15 cellular contexts compared by ENCODE assay signal in the genomic region with DNA sequence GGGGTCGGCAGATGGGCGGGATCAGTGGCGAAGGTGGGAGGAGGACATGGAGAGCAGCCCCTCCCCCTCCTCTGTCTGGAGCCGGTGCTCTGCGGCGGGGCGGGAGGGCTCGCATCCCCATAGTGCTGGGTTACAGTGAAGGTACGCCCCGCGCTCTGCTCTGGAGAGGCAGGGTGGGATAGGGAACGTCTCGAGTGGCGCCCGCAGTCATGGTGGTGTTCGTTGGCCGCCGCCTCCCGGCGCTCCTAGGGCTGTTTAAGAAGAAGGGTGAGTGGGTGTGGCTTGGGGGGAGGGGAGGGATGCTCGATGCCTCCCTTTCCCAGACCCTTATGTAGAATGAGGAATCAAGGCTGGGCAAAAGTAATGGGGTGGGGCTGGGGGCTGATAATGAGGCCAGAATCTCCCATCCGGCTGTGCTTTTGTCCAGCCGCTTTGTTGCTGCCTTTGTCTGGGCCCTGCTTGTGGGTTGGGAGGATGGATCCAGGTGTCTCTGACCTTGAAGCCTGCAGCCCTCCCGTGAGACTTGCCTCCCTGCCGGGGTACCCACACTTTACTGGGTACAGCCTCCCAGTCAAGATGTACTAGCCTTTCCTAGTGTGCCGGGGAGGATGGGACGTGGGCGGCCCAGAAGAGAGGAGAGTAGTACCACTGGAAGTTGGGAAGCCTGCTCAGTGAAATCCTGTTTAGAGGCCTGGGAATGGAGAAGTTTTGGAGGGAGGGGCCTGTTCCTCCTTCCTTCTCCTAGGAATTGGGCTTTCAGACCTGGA. TPM values are rescaled to one million over a fixed set of nuclear protein-coding genes. Genes with fewer than 3 reads are reported as not detected.
DNase-seq lines count a peak whose midpoint lies in the region; ATAC-seq, FAIRE-seq and TF ChIP-seq lines count a peak whose summit lies in the region.
"Had no signal": no experiment of that assay in that cellular context is flagged by ENCODE, and none has a peak within 500 bp of the region (broad histone marks: within the 10 kb centered on the region; RNA-seq: fewer than 3 reads in every experiment).

No MANE protein-coding gene starts in this region.

- peaks cover 18% of the 10 kb centered on the region for H3K79me1 ChIP-seq in H1 (ENCODE audit: low read depth, low read length)

- H3K79me2 ChIP-seq in H1 (ENCODE audit: control insufficient read depth in 1 of 2, insufficient read depth in 2 of 2, low read length in 2 of 2): peaks cover 5 to 59% of the 10 kb centered on the region in 2 experiments

- TF ChIP-seq CTCF in H1 (IDR thresholded peaks at IDR 0.05; ENCODE audit: control extremely low read depth in 1 of 3, insufficient read depth in 1 of 3, low read depth in 1 of 3, low read length in 3 of 3) (no peak), nephron progenitor cell (IDR thresholded peaks at IDR 0.05) (no peak), Calu3 (IDR thresholded peaks at IDR 0.05; ENCODE audit: unreplicated experiment) (no peak)

- H3K36me3 ChIP-seq in BLaER1: no peaks in the 10 kb centered on the region
- peaks cover 27% of the 10 kb centered on the region for H3K36me3 ChIP-seq in HUES64 (ENCODE audit: insufficient read depth, low read length)
- peaks cover 7 to 32% (median 18%) of the 10 kb centered on the region in 4 experiments; a peak in 7 of 8 replicates for H3K36me3 ChIP-seq in H1 (ENCODE audit: control insufficient read depth in 2 of 4, insufficient read depth in 4 of 4, low read length in 3 of 4)

- ATAC-seq in HG03565 (IDR thresholded peaks at IDR 0.05; ENCODE audit: unreplicated experiment): no peak
- ATAC-seq: stimulated activated effector memory CD8-positive, alpha-beta T cell treated with anti-CD3 and anti-CD28 coated beads, Interleukin-12 subunit alpha, Interleukin-12 subunit beta, amount 100 ng/mL, for 72 hours; T-helper 17 cell had no signal

- H3K9me3 ChIP-seq in BLaER1 (no peaks in the 10 kb centered on the region), HUES64 (ENCODE audit: insufficient read depth, low read depth, low read length) (no peaks in the 10 kb centered on the region), H1 (ENCODE audit: insufficient read depth in 2 of 2, low read depth in 1 of 2, low read length in 1 of 2) (no peaks in the 10 kb centered on the region)

- H3K18ac ChIP-seq in H1 (ENCODE audit: extremely low read depth, low read length): peak overlapping the region; percentile 91

- H2BK20ac ChIP-seq in H1 (ENCODE audit: low read length): no peak overlapping the region

- 9% methylated on average over 28 of the region's 28 CpGs for WGBS in HUES64
- whole genome bisulfite sequencing in H1 (ENCODE audit: extremely low coverage in 1 of 2, insufficient coverage in 1 of 2, insufficient read length in 1 of 2, insufficient replicate concordance in 2 of 2, low coverage in 1 of 2, low lambda C conversion rate in 2 of 2, missing lambda C conversion rate in 1 of 2), 2 experiments: 3% methylated on average over 24 of the region's 28 CpGs; no CpG with 5 or more reads in 1 of the 2 experiments

- H3K4ac ChIP-seq in H1 (replicated peaks; ENCODE audit: insufficient read length, low read depth, low read length): no peak overlapping the region

- H2AFZ ChIP-seq in H1 (ENCODE audit: low read length): no peak overlapping the region

- peak overlapping the region; percentile 95 for H2BK5ac ChIP-seq in H1 (ENCODE audit: low read depth, low read length)

- 0 out of 2 replicates have a peak overlapping the region, but pooled peaks have one; percentile 36 for H4K8ac ChIP-seq in H1 (ENCODE audit: extremely low read depth, insufficient read depth, low read length)

- H4K5ac ChIP-seq in H1 (ENCODE audit: insufficient read length, low read depth, low read length): peak overlapping the region; percentile 80

- CTCF ChIA-PET in H1 (lab: Charles Lee; ENCODE audit: partially characterized antibody): interaction anchor here (0.5 to 12.2 kb wide), 6 partner anchors 10 to 53 kb away, joined by 3 to 329 read pairs (median 6); no protein-coding TSS in a partner anchor
- CTCF ChIA-PET in Calu3 (lab: Charles Lee): no interaction called here

- H3K27me3 Mint-ChIP-seq in nephron progenitor cell (ENCODE audit: low read depth, poor library complexity): no peaks in the 10 kb centered on the region
- no peaks in the 10 kb centered on the region for H3K27me3 Mint-ChIP-seq in Calu3 (ENCODE audit: unreplicated experiment)
- H3K27me3 Mint-ChIP-seq: activated CD4-positive, alpha-beta T cell treated with anti-CD3 and anti-CD28 coated beads, Interleukin-2, amount 10 ng/mL, durations not matched to agents 7 days and 5 days; T-helper 17 cell had no signal

- H3K9ac ChIP-seq in BLaER1 (no peak overlapping the region), HUES64 (ENCODE audit: low read depth, low read length) (peak overlapping the region; percentile 54; the same call in 1 of the 2 replicates), H1 (replicated peaks in 1 of 4; ENCODE audit: extremely low read depth in 1 of 4, low read depth in 3 of 4, low read length in 3 of 4) (peak overlapping the region in 3 of 4 experiments; percentile 42 to 58 (median 49); a peak in 6 of 7 replicates)

- H4K20me1 ChIP-seq in BLaER1 (no peaks in the 10 kb centered on the region), H1 (replicated peaks in 1 of 2; ENCODE audit: control insufficient read depth in 1 of 2, insufficient read depth in 2 of 2, low read length in 2 of 2) (peaks cover 0 to 18% of the 10 kb centered on the region in 2 experiments)

- intact Hi-C loops in Calu3 (cut with micrococcal nuclease; ENCODE audit: unreplicated experiment): no loop called here

- no peak overlapping the region for H3K23ac ChIP-seq in H1 (ENCODE audit: insufficient read length)

- TF ChIP-seq POLR2A in H1 (IDR thresholded peaks at IDR 0.05; ENCODE audit: control extremely low read depth in 1 of 2, low read depth in 2 of 2, low read length in 2 of 2): no peak

- H3K4me1 ChIP-seq in BLaER1 (peaks cover 78% of the 10 kb centered on the region), HUES64 (ENCODE audit: insufficient read depth, low read length) (peaks cover 40% of the 10 kb centered on the region), H1 (replicated peaks in 1 of 4; ENCODE audit: control insufficient read depth in 3 of 4, insufficient read depth in 4 of 4, low read length in 3 of 4) (peaks cover 18 to 42% (median 33%) of the 10 kb centered on the region in 4 experiments)

- H3K56ac ChIP-seq in H1 (replicated peaks; ENCODE audit: insufficient read length, low read depth, low read length): no peak overlapping the region

- no peak overlapping the region for H3K14ac ChIP-seq in H1 (ENCODE audit: insufficient read length)

- no peak for TF ChIP-seq RAD21 in H1 (IDR thresholded peaks at IDR 0.05 in 1 of 2, conservative IDR thresholded peaks at IDR 0.05 in 1 of 2; ENCODE audit: low read depth in 2 of 2, low read length in 2 of 2)

- H3K27ac Mint-ChIP-seq in nephron progenitor cell: peak overlapping the region; percentile 86
- no peak overlapping the region for H3K27ac Mint-ChIP-seq in Calu3 (ENCODE audit: unreplicated experiment)
- H3K27ac Mint-ChIP-seq: activated CD4-positive, alpha-beta T cell treated with anti-CD3 and anti-CD28 coated beads, Interleukin-2, amount 10 ng/mL, durations not matched to agents 7 days and 5 days; B cell; stimulated activated effector memory CD8-positive, alpha-beta T cell treated with anti-CD3 and anti-CD28 coated beads, Interleukin-12 subunit alpha, Interleukin-12 subunit beta, amount 100 ng/mL, for 72 hours; T-helper 17 cell had no signal

- DNase-seq in H1 (ENCODE audit: low read depth in 1 of 2, low spot score in 2 of 2): peak in 1 of 2 experiments; percentile 86
- peak; percentile 65 for DNase-seq in nephron progenitor cell
- no peak for DNase-seq in NOMO-1 (lab: John Stamatoyannopoulos, UW; ENCODE audit: unreplicated experiment in 2 of 2)
- DNase-seq in Calu3: no peak
- no peak for DNase-seq in H4 (ENCODE audit: low spot score)
- DNase-seq: activated CD4-positive, alpha-beta T cell treated with anti-CD3 and anti-CD28 coated beads, Interleukin-2, amount 10 ng/mL, durations not matched to agents 7 days and 5 days; GDM1; hypothalamus; T-helper 17 cell had no signal

- H2AK5ac ChIP-seq in H1 (ENCODE audit: low read depth, low read length): 0 out of 2 replicates have a peak overlapping the region, but pooled peaks have one; percentile 77

- H2BK12ac ChIP-seq in H1 (ENCODE audit: low read depth, low read length): peak overlapping the region; percentile 72; the same call in 1 of the 2 replicates

- H3K4me1 Mint-ChIP-seq in nephron progenitor cell (peaks cover 85% of the 10 kb centered on the region), Calu3 (ENCODE audit: low read depth, unreplicated experiment) (peaks cover 75% of the 10 kb centered on the region)
- H3K4me1 Mint-ChIP-seq: B cell had no signal

- H3K27me3 ChIP-seq in BLaER1 (no peaks in the 10 kb centered on the region), HUES64 (ENCODE audit: insufficient read depth, low read length) (no peaks in the 10 kb centered on the region), H1 (replicated peaks in 1 of 4; ENCODE audit: control insufficient read depth in 3 of 4, extremely low read depth in 1 of 4, insufficient read depth in 3 of 4, low read length in 3 of 4) (no peaks in the 10 kb centered on the region)

- H3K23me2 ChIP-seq in H1 (ENCODE audit: low read depth, low read length): peaks cover 17% of the 10 kb centered on the region

- H2BK15ac ChIP-seq in H1 (ENCODE audit: low read length): 0 out of 2 replicates have a peak overlapping the region, but pooled peaks have one; percentile 88

- peak overlapping the region; percentile 80 for H3K4me3 Mint-ChIP-seq in nephron progenitor cell
- H3K4me3 Mint-ChIP-seq in Calu3 (ENCODE audit: low read depth, unreplicated experiment): no peak overlapping the region
- H3K4me3 Mint-ChIP-seq: activated CD4-positive, alpha-beta T cell treated with anti-CD3 and anti-CD28 coated beads, Interleukin-2, amount 10 ng/mL, durations not matched to agents 7 days and 5 days; B cell; stimulated activated effector memory CD8-positive, alpha-beta T cell treated with anti-CD3 and anti-CD28 coated beads, Interleukin-12 subunit alpha, Interleukin-12 subunit beta, amount 100 ng/mL, for 72 hours; T-helper 17 cell had no signal

- H2BK120ac ChIP-seq in H1 (replicated peaks; ENCODE audit: low read depth, low read length): no peak overlapping the region

- TF ChIP-seq EP300 in H1 (IDR thresholded peaks at IDR 0.05; ENCODE audit: borderline replicate concordance in 1 of 2, low read depth in 2 of 2, low read length in 2 of 2): peak in 1 of 2 experiments; percentile 43; a peak in 1 of 3 replicates

- H3K4me2 ChIP-seq in BLaER1 (peak overlapping the region; percentile 46), H1 (ENCODE audit: insufficient read depth in 1 of 2, low read depth in 2 of 2, low read length in 2 of 2) (peak overlapping the region; percentile 77 to 86)

- H4K91ac ChIP-seq in H1 (replicated peaks; ENCODE audit: insufficient read length, low read length): peak overlapping the region; percentile 48

- no peak for FAIRE-seq in H1 (lab: Jason Lieb, UNC)
- FAIRE-seq: endothelial cell of umbilical vein had no signal

- peaks cover 32% of the 10 kb centered on the region for H3K36me3 Mint-ChIP-seq in nephron progenitor cell (ENCODE audit: low read depth)
- H3K36me3 Mint-ChIP-seq in Calu3 (ENCODE audit: insufficient read depth, unreplicated experiment): peaks cover 84% of the 10 kb centered on the region
- H3K36me3 Mint-ChIP-seq: stimulated activated effector memory CD8-positive, alpha-beta T cell treated with anti-CD3 and anti-CD28 coated beads, Interleukin-12 subunit alpha, Interleukin-12 subunit beta, amount 100 ng/mL, for 72 hours had no signal

- no TSS peak for BruUV-seq in Calu3 (replicated peaks; lab: Mats Ljungman, UMichigan)

- H3K27ac ChIP-seq in BLaER1: no peak overlapping the region
- H3K27ac ChIP-seq in HUES64 (ENCODE audit: low read depth, low read length): peak overlapping the region; percentile 91; the same call in 1 of the 2 replicates
- H3K27ac ChIP-seq in H1 (ENCODE audit: low read depth, low read length): peak overlapping the region; percentile 60

- no peaks in the 10 kb centered on the region for H3K9me3 Mint-ChIP-seq in nephron progenitor cell
- no peaks in the 10 kb centered on the region for H3K9me3 Mint-ChIP-seq in Calu3 (ENCODE audit: low read depth, unreplicated experiment)
- H3K9me3 Mint-ChIP-seq: activated CD4-positive, alpha-beta T cell treated with anti-CD3 and anti-CD28 coated beads, Interleukin-2, amount 10 ng/mL, durations not matched to agents 7 days and 5 days; stimulated activated effector memory CD8-positive, alpha-beta T cell treated with anti-CD3 and anti-CD28 coated beads, Interleukin-12 subunit alpha, Interleukin-12 subunit beta, amount 100 ng/mL, for 72 hours had no signal

- POLR2A ChIA-PET in H1 (lab: Charles Lee; ENCODE audit: partially characterized antibody): interaction anchor here (0.6 to 17.2 kb wide), 10 partner anchors 6 to 147 kb away, joined by 3 to 295 read pairs (median 6); no protein-coding TSS in a partner anchor

- H3K4me3 ChIP-seq in BLaER1 (no peak overlapping the region), HUES64 (ENCODE audit: low read length) (peak overlapping the region; percentile 54), H1 (ENCODE audit: extremely low read depth in 1 of 4, insufficient read depth in 2 of 4, low read depth in 3 of 4, low read length in 4 of 4) (peak overlapping the region; percentile 50 to 70 (median 60))

RNA-seq across cellular contexts. Expression of gene YARS1, which starts 51.4 kb away (rescaled TPM):
- polyA plus RNA-seq in HUES64 (2013, experiment 1 of 2): 132 TPM
- 122 TPM for polyA plus RNA-seq in HUES64 (2013, experiment 2 of 2)
- total RNA-seq in H1 (2021; fragmentation: NEBNext Ultra II Directional; extraction: Animal tissue kit (Norgen Biotek cat#: 25700)): 226 and 230 TPM in 2 replicates
- polyA plus RNA-seq in H1 (2011; rRNA removed): 47.1 and 55.6 TPM in 2 replicates
- polyA plus RNA-seq in H1 (2011; cell fraction: cytosol; rRNA removed): 88.6 TPM
- polyA plus RNA-seq in H1 (2011; cell fraction: nucleus; rRNA removed): 95.0 TPM
- polyA plus RNA-seq in H1 (2012, experiment 1 of 2): 158 to 225 TPM (median 175 TPM) in 4 replicates
- 92.7 TPM for polyA plus RNA-seq in H1 (2012, experiment 2 of 2)
- polyA plus RNA-seq in H1 (2013, experiment 1 of 2): 125 TPM
- polyA plus RNA-seq in H1 (2013, experiment 2 of 2): 123 TPM
- 131 and 147 TPM in 2 replicates for polyA minus RNA-seq in H1 (2011; rRNA and poly(A)+ RNA removed)
- polyA minus RNA-seq in H1 (2011; cell fraction: cytosol; rRNA and poly(A)+ RNA removed): 73.1 TPM
- 73.2 TPM for polyA minus RNA-seq in H1 (2011; cell fraction: nucleus; rRNA and poly(A)+ RNA removed)
- total RNA-seq in Calu3 (2022): 186 and 188 TPM in 2 replicates
- total RNA-seq in H4 (2014; rRNA removed; shearing (Covaris generic)): 136 and 168 TPM in 2 replicates

RNA-seq across cellular contexts. Expression of gene S100PBP, which starts 51.7 kb away (rescaled TPM):
- 26.0 TPM for polyA plus RNA-seq in HUES64 (2013, experiment 1 of 2)
- 24.2 TPM for polyA plus RNA-seq in HUES64 (2013, experiment 2 of 2)
- 65.7 and 68.3 TPM in 2 replicates for total RNA-seq in H1 (2021; fragmentation: NEBNext Ultra II Directional; extraction: Animal tissue kit (Norgen Biotek cat#: 25700))
- 22.4 and 43.8 TPM in 2 replicates for polyA plus RNA-seq in H1 (2011; rRNA removed)
- polyA plus RNA-seq in H1 (2011; cell fraction: cytosol; rRNA removed): 46.4 TPM
- 33.6 TPM for polyA plus RNA-seq in H1 (2011; cell fraction: nucleus; rRNA removed)
- 32.9 to 54.0 TPM (median 40.1 TPM) in 4 replicates for polyA plus RNA-seq in H1 (2012, experiment 1 of 2)
- polyA plus RNA-seq in H1 (2012, experiment 2 of 2): 5.2 TPM
- 23.7 TPM for polyA plus RNA-seq in H1 (2013, experiment 1 of 2)
- polyA plus RNA-seq in H1 (2013, experiment 2 of 2): 20.8 TPM
- 52.7 and 60.1 TPM in 2 replicates for polyA minus RNA-seq in H1 (2011; rRNA and poly(A)+ RNA removed)
- 42.5 TPM for polyA minus RNA-seq in H1 (2011; cell fraction: cytosol; rRNA and poly(A)+ RNA removed)
- polyA minus RNA-seq in H1 (2011; cell fraction: nucleus; rRNA and poly(A)+ RNA removed): 53.5 TPM
- 57.4 and 61.1 TPM in 2 replicates for total RNA-seq in Calu3 (2022)
- 25.2 and 29.1 TPM in 2 replicates for total RNA-seq in H4 (2014; rRNA removed; shearing (Covaris generic))
